11 cellular contexts compared by ENCODE assay signal in the genomic region with DNA sequence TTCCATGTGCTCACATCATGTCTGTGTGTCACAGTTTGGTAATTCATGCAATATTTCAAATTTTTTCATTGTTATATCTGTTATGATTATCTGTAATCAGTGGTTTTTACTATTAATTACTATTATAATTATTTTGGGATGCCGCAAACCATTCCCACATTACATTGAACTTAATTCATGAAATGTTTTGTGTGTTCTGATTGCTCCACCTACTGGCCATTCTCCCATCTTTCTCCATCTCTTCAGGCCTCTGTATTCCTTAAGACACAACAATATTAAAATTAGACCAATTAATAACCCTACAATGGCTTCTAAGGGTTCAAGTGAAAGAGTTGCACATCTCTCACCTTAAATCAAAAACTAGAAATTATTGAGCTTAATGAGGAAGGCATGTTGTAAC.
A peak's percentile ranks its signal among the peaks of the same experiment; 100 is the strongest.
DNase-seq lines count a peak whose midpoint lies in the region; ATAC-seq, FAIRE-seq and TF ChIP-seq lines count a peak whose summit lies in the region.
"Had no signal": no experiment of that assay in that cellular context is flagged by ENCODE, and none has a peak within 500 bp of the region (broad histone marks: within the 10 kb centered on the region; RNA-seq: fewer than 3 reads in every experiment).

No MANE protein-coding gene starts in this region.

- H3K27ac Mint-ChIP-seq in endothelial cell (ENCODE audit: unreplicated experiment): no peak overlapping the region
- no peak overlapping the region for H3K27ac Mint-ChIP-seq in osteocyte (ENCODE audit: unreplicated experiment)

- H3K36me3 Mint-ChIP-seq in endothelial cell (ENCODE audit: low read depth, unreplicated experiment) (no peaks in the 10 kb centered on the region), osteocyte (ENCODE audit: unreplicated experiment) (no peaks in the 10 kb centered on the region)

- peak; percentile 22 for DNase-seq in NCI-H69 (lab: John Stamatoyannopoulos, UW)
- DNase-seq in endothelial cell (ENCODE audit: low spot score): peak; percentile 31
- no peak for DNase-seq in osteocyte (ENCODE audit: extremely low spot score, unreplicated experiment)
- DNase-seq in DMS79 treated with DMSO at 0.1 percent for 48 hours (lab: John Stamatoyannopoulos, UW): no peak
- no peak for DNase-seq in GM12891 (ENCODE audit: insufficient read length, low spot score)
- DNase-seq: activated CD8-positive, alpha-beta memory T cell treated with anti-CD3 and anti-CD28 coated beads, Interleukin-2, amount 50 U/mL, for 4 hours; gastrocnemius medialis; NCI-H1694 had no signal

- TF ChIP-seq POLR2A in GM12891 (IDR thresholded peaks at IDR 0.05; ENCODE audit: low read depth, low read length): no peak

- no peak for ATAC-seq in HG03139 (IDR thresholded peaks at IDR 0.05; ENCODE audit: unreplicated experiment)
- no peak for ATAC-seq in HG03520 (IDR thresholded peaks at IDR 0.05; ENCODE audit: unreplicated experiment)
- ATAC-seq: gastrocnemius medialis had no signal

- H3K9me3 Mint-ChIP-seq in endothelial cell (ENCODE audit: unreplicated experiment): no peaks in the 10 kb centered on the region
- no peaks in the 10 kb centered on the region for H3K9me3 Mint-ChIP-seq in osteocyte (ENCODE audit: unreplicated experiment)

- H3K27me3 Mint-ChIP-seq in endothelial cell (ENCODE audit: unreplicated experiment): no peaks in the 10 kb centered on the region
- H3K27me3 Mint-ChIP-seq in osteocyte (ENCODE audit: unreplicated experiment): peaks cover 19% of the 10 kb centered on the region

- no peaks in the 10 kb centered on the region for H3K4me1 Mint-ChIP-seq in endothelial cell (ENCODE audit: unreplicated experiment)
- no peaks in the 10 kb centered on the region for H3K4me1 Mint-ChIP-seq in osteocyte (ENCODE audit: unreplicated experiment)

- H3K4me3 Mint-ChIP-seq in endothelial cell (ENCODE audit: unreplicated experiment): no peak overlapping the region
- no peak overlapping the region for H3K4me3 Mint-ChIP-seq in osteocyte (ENCODE audit: unreplicated experiment)

- TF ChIP-seq CTCF in GM12875 (IDR thresholded peaks at IDR 0.05; ENCODE audit: borderline replicate concordance, insufficient read depth, low read depth, low read length) (0 out of 2 replicates have a peak, but pooled peaks have one; percentile 2), endothelial cell (IDR thresholded peaks at IDR 0.05; ENCODE audit: unreplicated experiment) (peak; percentile 71), osteocyte (IDR thresholded peaks at IDR 0.05) (peak; percentile 60)

- FAIRE-seq in GM12891 (lab: Jason Lieb, UNC): no peak

- no peak overlapping the region for H3K4me3 ChIP-seq in GM12875 (ENCODE audit: low read depth, low read length)
- H3K4me3 ChIP-seq: gastrocnemius medialis had no signal

TF ChIP-seq in GM12891, 5 proteins besides CTCF, POLR2A, EP300 and RAD21:
- no peak for TF ChIP-seq PAX5 (IDR thresholded peaks at IDR 0.05; ENCODE audit: insufficient read depth, low read length, severe bottlenecking)
- TF ChIP-seq POLR2AphosphoS5 (IDR thresholded peaks at IDR 0.05; ENCODE audit: low read depth, low read length): no peak
- TF ChIP-seq POU2F2 (IDR thresholded peaks at IDR 0.05; ENCODE audit: low read depth, low read length): no peak
- TF ChIP-seq TAF1 (IDR thresholded peaks at IDR 0.05; ENCODE audit: low read depth, low read length): no peak
- no peak for TF ChIP-seq SPI1 (IDR thresholded peaks at IDR 0.05; ENCODE audit: low read depth, low read length)

Comparison
In these comparisons a context has a peak if more than half of its experiments do, and no peak if none do; other contexts are left out.
1. CTCF ChIP-seq: peak in every context shown above with its lines; median percentile 71 in endothelial cell; 60 in osteocyte; 2 in GM12875.
2. DNase-seq: peak in NCI-H69 (single experiment) and endothelial cell (single experiment); none in osteocyte (single experiment), DMS79 treated with DMSO at 0.1 percent for 48 hours (single experiment) and GM12891 (single experiment).